Comparison of ENCODE assay signal across 8 cellular contexts in the genomic region with DNA sequence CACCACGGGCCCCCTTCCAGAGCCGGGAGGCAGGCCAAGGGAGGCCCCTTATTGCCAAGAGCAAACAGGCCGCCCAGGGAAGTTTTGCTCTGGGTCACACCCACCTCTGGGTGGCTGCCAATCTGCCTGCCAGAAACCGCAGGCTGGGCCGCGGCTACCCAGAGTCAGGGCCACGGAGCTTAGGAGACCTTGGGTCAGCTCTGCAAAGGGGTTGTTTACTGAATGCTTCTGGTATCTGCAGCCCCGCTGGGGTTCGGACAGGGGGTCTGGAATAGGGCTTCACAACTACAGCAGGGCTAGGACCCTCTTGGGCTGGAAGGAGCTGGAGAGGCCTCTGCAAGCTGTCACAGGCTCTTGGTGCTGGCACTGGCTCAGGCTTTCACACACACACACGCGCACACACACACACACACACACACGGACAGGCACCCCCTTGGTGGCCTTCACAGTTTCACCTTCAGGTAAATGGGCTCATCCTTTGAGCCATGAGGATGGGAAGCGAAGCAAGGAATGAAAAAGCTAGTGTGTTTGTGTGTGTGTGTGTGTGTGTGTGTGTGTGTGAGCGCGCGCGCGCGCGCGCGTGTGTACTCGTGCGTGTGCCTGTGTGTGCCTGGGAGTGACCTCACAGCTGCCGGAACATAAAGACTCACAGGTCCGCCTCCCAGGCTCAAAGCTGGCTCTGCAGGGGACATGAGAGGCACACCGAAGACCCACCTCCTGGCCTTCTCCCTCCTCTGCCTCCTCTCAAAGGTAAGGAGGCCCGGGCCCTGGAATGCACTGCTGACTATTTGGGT. TPM values are rescaled to one million over a fixed set of nuclear protein-coding genes. Genes with fewer than 3 reads are reported as not detected.
A peak's percentile ranks its signal among the peaks of the same experiment; 100 is the strongest.
DNase-seq lines count a peak whose midpoint lies in the region; ATAC-seq and TF ChIP-seq lines count a peak whose summit lies in the region.

A gene with protein sequence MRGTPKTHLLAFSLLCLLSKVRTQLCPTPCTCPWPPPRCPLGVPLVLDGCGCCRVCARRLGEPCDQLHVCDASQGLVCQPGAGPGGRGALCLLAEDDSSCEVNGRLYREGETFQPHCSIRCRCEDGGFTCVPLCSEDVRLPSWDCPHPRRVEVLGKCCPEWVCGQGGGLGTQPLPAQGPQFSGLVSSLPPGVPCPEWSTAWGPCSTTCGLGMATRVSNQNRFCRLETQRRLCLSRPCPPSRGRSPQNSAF (plus strand): TSS at position 669 of the 794 bp plus-strand sequence. CDS start 22 bp downstream, at position 691.

- peaks cover 13% of the 10 kb centered on the region for H3K4me1 ChIP-seq in mucosa of descending colon (ENCODE audit: low read depth)

- intact Hi-C loops in mucosa of descending colon (cut with DNase I, micrococcal nuclease) = no loop called here

- DNase-seq in COLO829 (ENCODE audit: low spot score) (peak; percentile 81), NCI-H2196 treated with DMSO at 0.1 percent for 48 hours (lab: John Stamatoyannopoulos, UW; ENCODE audit: unreplicated experiment) (peak; percentile 66), dedifferentiated amniotic fluid mesenchymal stem cell (ENCODE audit: extremely low spot score) (peak; percentile 56), mucosa of descending colon (peak; percentile 89 to 93 (median 90)), foreskin melanocyte (no peak), GM19238 (ENCODE audit: insufficient read length, low spot score) (no peak), activated T-cell treated with anti-CD3 and anti-CD28 coated beads for 4 hours (no peak)

- TF ChIP-seq CTCF in mucosa of descending colon (IDR thresholded peaks at IDR 0.05) = no peak

- ATAC-seq in mucosa of descending colon (peak; percentile 95), GM19455 (IDR thresholded peaks at IDR 0.05; ENCODE audit: unreplicated experiment) (no peak)

- no peaks in the 10 kb centered on the region for H3K36me3 ChIP-seq in mucosa of descending colon (ENCODE audit: low read depth)

- no peaks in the 10 kb centered on the region for H3K9me3 ChIP-seq in mucosa of descending colon

- no peak within 1 kb of the TSS for H3K4me3 ChIP-seq in mucosa of descending colon

RNA-seq across cellular contexts. Expression of the gene that starts here (rescaled TPM):
- 1 to 10 TPM; 1.7 to 6.3 (median 4.2) TPM for total RNA-seq in mucosa of descending colon

Comparison
In these comparisons a context has a peak if more than half of its experiments do, and no peak if none do; other contexts are left out.
1. DNase-seq: peak in COLO829 (single experiment), NCI-H2196 treated with DMSO at 0.1 percent for 48 hours (single experiment), dedifferentiated amniotic fluid mesenchymal stem cell (single experiment) and mucosa of descending colon (3 of 3); none in foreskin melanocyte (single experiment), GM19238 (single experiment) and activated T-cell treated with anti-CD3 and anti-CD28 coated beads for 4 hours (single experiment).